19 cellular contexts compared by ENCODE assay signal in genomic region chr6:130752292-130752691, GRCh38.
DNase-seq lines count a peak whose midpoint lies in the region; ATAC-seq and TF ChIP-seq lines count a peak whose summit lies in the region.
"Had no signal": no experiment of that assay in that cellular context is flagged by ENCODE, and none has a peak within 500 bp of the region (broad histone marks: within the 10 kb centered on the region; RNA-seq: fewer than 3 reads in every experiment).

No MANE protein-coding gene starts in this region.

- intact Hi-C loops in sciatic nerve (cut with DNase I), result no loop called here

- DNase-seq in AG09319 (ENCODE audit: extremely low read depth, low read depth) (peak; percentile 32), HCEC 1CT (peak; percentile 29), fibroblast of mammary gland (ENCODE audit: low read depth) (peak; percentile 43), iris pigment epithelial cell (ENCODE audit: low read depth) (peak; percentile 81), sciatic nerve (ENCODE audit: low spot score) (no peak), COLO668 (lab: John Stamatoyannopoulos, UW; ENCODE audit: unreplicated experiment) (no peak), upper lobe of left lung (no peak)
- DNase-seq: AML-193; C1 segment of cervical spinal cord; CD8-positive, alpha-beta memory T cell; GF-D8; H9; NCI-H1092 treated with DMSO at 0.1 percent for 48 hours; NCI-H1436 treated with DMSO at 0.1 percent for 48 hours; NCI-H1930; SIG-M5; SK-N-SH had no signal

- TF ChIP-seq POLR2A in upper lobe of left lung (IDR thresholded peaks at IDR 0.05), result no peak

- 89% methylated on average over 4 of the region's 4 CpGs for WGBS in upper lobe of left lung, 2 donors

- no peak for TF ChIP-seq EP300 in upper lobe of left lung (IDR thresholded peaks at IDR 0.05)

- H3K27me3 ChIP-seq in upper lobe of left lung, result no peaks in the 10 kb centered on the region

- H3K4me1 ChIP-seq in upper lobe of left lung, result no peaks in the 10 kb centered on the region

- no peaks in the 10 kb centered on the region for H3K36me3 ChIP-seq in upper lobe of left lung

- TF ChIP-seq CTCF in AG09319 (IDR thresholded peaks at IDR 0.05; ENCODE audit: low read depth, low read length), result no peak
- no peak for TF ChIP-seq CTCF in fibroblast of mammary gland (conservative IDR thresholded peaks at IDR 0.05; ENCODE audit: control insufficient read depth, insufficient read depth, low read depth, low read length)
- no peak for TF ChIP-seq CTCF in upper lobe of left lung (IDR thresholded peaks at IDR 0.05)

- no peak overlapping the region for H3K4me3 ChIP-seq in fibroblast of mammary gland (ENCODE audit: control insufficient read depth, low read depth, low read length)
- no peak overlapping the region for H3K4me3 ChIP-seq in upper lobe of left lung

- no peak overlapping the region for H3K27ac ChIP-seq in upper lobe of left lung
- H3K27ac ChIP-seq: KMS-11 had no signal

- ATAC-seq in sciatic nerve (no peak), upper lobe of left lung (ENCODE audit: low FRiP score in 2 of 2) (no peak)
- ATAC-seq: Panc1 had no signal

- peaks cover 0 to 13% (median 11%) of the 10 kb centered on the region in 4 donors for H3K9me3 ChIP-seq in upper lobe of left lung
- H3K9me3 ChIP-seq: SK-N-SH had no signal

Comparison
In these comparisons a context has a peak if more than half of its experiments do, and no peak if none do; other contexts are left out.
1. DNase-seq: peak in AG09319 (single experiment), HCEC 1CT (single experiment), fibroblast of mammary gland (single experiment) and iris pigment epithelial cell (single experiment); none in sciatic nerve (single experiment), COLO668 (single experiment) and upper lobe of left lung (0 of 2).